ENCODE assay signal across 33 cellular contexts in genomic region chr4:155338196-155338595, GRCh38.
"Had no signal": no experiment of that assay in that cellular context is flagged by ENCODE, and none has a peak within 500 bp of the region (broad histone marks: within the 10 kb centered on the region; RNA-seq: fewer than 3 reads in every experiment).

No MANE protein-coding gene starts in this region.

- H3K36me3 ChIP-seq: neural progenitor cell, ovary, right lobe of liver, sigmoid colon, spleen, suprapubic skin, tibial artery, transverse colon, upper lobe of right lung, vagina had no signal

- H3K36me3 Mint-ChIP-seq: natural killer cell, neural progenitor cell, type B pancreatic cell had no signal

- H3K27ac ChIP-seq: neural progenitor cell, ovary, parathyroid adenoma, psoas muscle, right lobe of liver, sigmoid colon, skin epidermis, spleen, suprapubic skin, testis, tibial artery, transverse colon, upper lobe of right lung, vagina had no signal

- DNase-seq: natural killer cell; occipital lobe; ovary; posterior cingulate gyrus; psoas muscle; right cardiac atrium; right lobe of liver; sigmoid colon; spleen; stimulated activated CD4-positive, alpha-beta T cell treated with anti-CD3 and anti-CD28 coated beads, Interleukin-12 subunit alpha, Interleukin-12 subunit beta, amount 100 ng/mL, for 4 hours; stimulated activated CD4-positive, alpha-beta T cell treated with anti-CD3 and anti-CD28 coated beads, Interleukin-1b, Interleukin-23, amount 100 ng/mL, for 48 hours; stimulated activated CD4-positive, alpha-beta T cell treated with anti-CD3 and anti-CD28 coated beads, Interleukin-4, amount 100 ng/mL, for 1 hour; stimulated activated CD4-positive, alpha-beta T cell treated with anti-CD3 and anti-CD28 coated beads, Interleukin-4, amount 100 ng/mL, for 4 hours; stimulated activated CD8-positive, alpha-beta memory T cell treated with anti-CD3 and anti-CD28 coated beads, Interleukin-4, amount 100 ng/mL, for 48 hours; stimulated activated naive CD4-positive, alpha-beta T cell; stimulated activated naive CD8-positive, alpha-beta T cell treated with anti-CD3 and anti-CD28 coated beads, Interleukin-15, amount 100 ng/mL, for 72 hours; stimulated activated naive CD8-positive, alpha-beta T cell treated with anti-CD3 and anti-CD28 coated beads, Interleukin-15, Interleukin-2, amounts not matched to agents 100 U/mL and 50 U/mL, for 24 hours; substantia nigra; testis; tibial artery; transverse colon; upper lobe of right lung had no signal

- H3K27ac Mint-ChIP-seq: natural killer cell; nephron; neural progenitor cell; progenitor cell of endocrine pancreas; stimulated activated memory B cell treated with anti-CD40 and anti-IgM and Interleukin-4, amounts not matched to agents 10 μg/mL and 1 μg/mL and 100 μg/mL, for 72 hours; stimulated activated naive CD8-positive, alpha-beta T cell treated with anti-CD3 and anti-CD28 coated beads, Interleukin-15, amount 100 ng/mL, for 72 hours; type B pancreatic cell had no signal

- H3K4me3 ChIP-seq: neural progenitor cell, ovary, psoas muscle, right lobe of liver, sigmoid colon, skin epidermis, smooth muscle cell, spleen, suprapubic skin, testis, tibial artery, transverse colon, upper lobe of right lung, vagina had no signal

- H3K27me3 Mint-ChIP-seq: progenitor cell of endocrine pancreas, type B pancreatic cell had no signal

- H3K4me2 ChIP-seq: neural progenitor cell, smooth muscle cell had no signal

- FAIRE-seq: urothelium cell line had no signal

- H3K27me3 ChIP-seq: neural progenitor cell, ovary, right lobe of liver, sigmoid colon, suprapubic skin, testis, tibial artery, transverse colon, upper lobe of right lung, vagina had no signal

- H3K9me3 Mint-ChIP-seq: natural killer cell had no signal

- H3K9ac ChIP-seq: neural progenitor cell, parathyroid adenoma had no signal

- H3K4me3 Mint-ChIP-seq: natural killer cell; nephron; neural progenitor cell; stimulated activated memory B cell treated with anti-CD40 and anti-IgM and Interleukin-4, amounts not matched to agents 10 μg/mL and 1 μg/mL and 100 μg/mL, for 72 hours; stimulated activated naive CD8-positive, alpha-beta T cell treated with anti-CD3 and anti-CD28 coated beads, Interleukin-15, amount 100 ng/mL, for 72 hours; type B pancreatic cell had no signal

- H3K4me1 Mint-ChIP-seq: natural killer cell; nephron; neural progenitor cell; stimulated activated memory B cell treated with anti-CD40 and anti-IgM and Interleukin-4, amounts not matched to agents 10 μg/mL and 1 μg/mL and 100 μg/mL, for 72 hours; stimulated activated naive CD8-positive, alpha-beta T cell treated with anti-CD3 and anti-CD28 coated beads, Interleukin-15, amount 100 ng/mL, for 72 hours had no signal

- H3K4me1 ChIP-seq: neural progenitor cell, parathyroid adenoma, psoas muscle, right lobe of liver, sigmoid colon, spleen, suprapubic skin, testis, tibial artery, transverse colon, upper lobe of right lung, vagina had no signal

- H2AFZ ChIP-seq: neural progenitor cell, parathyroid adenoma had no signal

- H3K9me3 ChIP-seq: ovary, psoas muscle, sigmoid colon, testis, tibial artery, upper lobe of right lung, vagina had no signal

- H3K79me2 ChIP-seq: parathyroid adenoma had no signal

- ATAC-seq: natural killer cell; psoas muscle; right cardiac atrium; right lobe of liver; stimulated activated memory B cell treated with anti-CD40 and anti-IgM and Interleukin-4, amounts not matched to agents 10 μg/mL and 1 μg/mL and 100 μg/mL, for 72 hours; stimulated activated naive CD8-positive, alpha-beta T cell treated with anti-CD3 and anti-CD28 coated beads, Interleukin-15, amount 100 ng/mL, for 72 hours; stimulated activated naive CD8-positive, alpha-beta T cell treated with anti-CD3 and anti-CD28 coated beads, Interleukin-15, Interleukin-2, amounts not matched to agents 100 U/mL and 50 U/mL, for 24 hours; upper lobe of right lung had no signal
